ENCODE assay signal across 1 cellular context in genomic region chr5:34672196-34672595, GRCh38.
TF ChIP-seq lines count a peak whose summit lies in the region.

No MANE protein-coding gene starts in this region.

TF ChIP-seq in SK-N-SH, 30 proteins besides CTCF, POLR2A, EP300 and RAD21 (continued from another document):
- TF ChIP-seq REST (IDR thresholded peaks at IDR 0.05; ENCODE audit: low read depth, low read length) = no peak
- TF ChIP-seq MEF2A (IDR thresholded peaks at IDR 0.05; ENCODE audit: borderline replicate concordance, low read depth) = no peak
TF ChIP-seq in SK-N-SH: peak in this region for 0.
